8 cellular contexts compared by ENCODE assay signal in genomic region chr6:52390361-52390727, GRCh38. TPM values are rescaled to one million over a fixed set of nuclear protein-coding genes. Genes with fewer than 3 reads are reported as not detected.
A peak's percentile ranks its signal among the peaks of the same experiment; 100 is the strongest.
DNase-seq lines count a peak whose midpoint lies in the region; ATAC-seq and TF ChIP-seq lines count a peak whose summit lies in the region.

No MANE protein-coding gene starts in this region.

- H2AFZ ChIP-seq in Karpas-422 (ENCODE audit: low read length), result no peak overlapping the region

- no peaks in the 10 kb centered on the region for H4K20me1 ChIP-seq in Karpas-422 (ENCODE audit: insufficient read depth, low read depth, low read length)

- H3K4me3 Mint-ChIP-seq in Calu3 (ENCODE audit: low read depth, unreplicated experiment) (peak overlapping the region; percentile 61), natural killer cell (peak overlapping the region; percentile 91)

- in situ Hi-C loops in brain microvascular endothelial cell (cut with HindIII; ENCODE audit: low pct_ligation_motif_present, low sequenced_read_pairs), result loop anchor here (25.0 kb wide), 1 partner anchor 103 kb away; the partner anchor contains the start of gene MCM3

- H3K36me3 ChIP-seq in brain microvascular endothelial cell (replicated peaks) (no peaks in the 10 kb centered on the region), Karpas-422 (ENCODE audit: insufficient read depth, low read length) (no peaks in the 10 kb centered on the region)

- H3K4me3 ChIP-seq in brain microvascular endothelial cell (ENCODE audit: low read depth, low read length), result no peak overlapping the region
- no peak overlapping the region for H3K4me3 ChIP-seq in Karpas-422 (ENCODE audit: low read length)

- DNase-seq in Calu3 (peak; percentile 58), brain microvascular endothelial cell (peak; percentile 49), natural killer cell (peak; percentile 40), Karpas-422 (no peak), T1000 (lab: John Stamatoyannopoulos, UW) (no peak)

- H3K4me1 ChIP-seq in Karpas-422 (ENCODE audit: low read length), result no peaks in the 10 kb centered on the region

- TF ChIP-seq CTCF in Calu3 (IDR thresholded peaks at IDR 0.05; ENCODE audit: unreplicated experiment), result no peak
- no peak for TF ChIP-seq CTCF in brain microvascular endothelial cell (IDR thresholded peaks at IDR 0.05; ENCODE audit: low read depth, low read length, missing control alignments)
- TF ChIP-seq CTCF in natural killer cell (IDR thresholded peaks at IDR 0.05), result no peak

- no peaks in the 10 kb centered on the region for H3K9me2 ChIP-seq in Karpas-422 (replicated peaks; ENCODE audit: insufficient read depth, low read length)

- peaks cover 42% of the 10 kb centered on the region for H3K4me1 Mint-ChIP-seq in Calu3 (ENCODE audit: low read depth, unreplicated experiment)
- peaks cover 42 to 52% of the 10 kb centered on the region in 2 donors for H3K4me1 Mint-ChIP-seq in natural killer cell

- H3K9me3 Mint-ChIP-seq in Calu3 (ENCODE audit: low read depth, unreplicated experiment), result no peaks in the 10 kb centered on the region
- no peaks in the 10 kb centered on the region for H3K9me3 Mint-ChIP-seq in natural killer cell

- intact Hi-C loops in Calu3 (cut with micrococcal nuclease; ENCODE audit: unreplicated experiment) (no loop called here), natural killer cell (cut with micrococcal nuclease) (loop anchor here (2.0 to 10.0 kb wide), 4 partner anchors 30 to 216 kb away; partner anchors contain the start of gene MCM3)

- H3K36me3 Mint-ChIP-seq in Calu3 (ENCODE audit: insufficient read depth, unreplicated experiment), result peaks cover 16% of the 10 kb centered on the region
- H3K36me3 Mint-ChIP-seq in natural killer cell, result no peaks in the 10 kb centered on the region

- no peak overlapping the region for H3K4me2 ChIP-seq in Karpas-422 (ENCODE audit: low read depth, low read length, poor library complexity, severe bottlenecking)

- peak overlapping the region; percentile 6 for H3K27ac ChIP-seq in brain microvascular endothelial cell
- H3K27ac ChIP-seq in Karpas-422 (ENCODE audit: low read length), result no peak overlapping the region

- CTCF ChIA-PET in Calu3 (lab: Charles Lee), result interaction anchor here (0.5 to 2.5 kb wide), 12 partner anchors 9 to 307 kb away, joined by 3 to 12 read pairs (median 4); no protein-coding TSS in a partner anchor

- no peaks in the 10 kb centered on the region for H3K9me3 ChIP-seq in Karpas-422 (ENCODE audit: low read length)

- ATAC-seq in GM19372 (IDR thresholded peaks at IDR 0.05; ENCODE audit: low read depth, unreplicated experiment), result peak; percentile 34
- peak; percentile 45 for ATAC-seq in HG03439 (IDR thresholded peaks at IDR 0.05; ENCODE audit: unreplicated experiment)
- peak; percentile 78 for ATAC-seq in SK-N-SH treated with all-trans-retinoic acid at 6 μM for 48 hours
- peak; percentile 78 to 89 (median 86) for ATAC-seq in natural killer cell

- H3K27ac Mint-ChIP-seq in Calu3 (ENCODE audit: unreplicated experiment) (peak overlapping the region; percentile 93), natural killer cell (peak overlapping the region; percentile 96 to 98)

- H3K27me3 ChIP-seq in brain microvascular endothelial cell (replicated peaks), result no peaks in the 10 kb centered on the region
- no peaks in the 10 kb centered on the region for H3K27me3 ChIP-seq in Karpas-422 (ENCODE audit: low read length)

- no peaks in the 10 kb centered on the region for H3K27me3 Mint-ChIP-seq in Calu3 (ENCODE audit: unreplicated experiment)
- no peaks in the 10 kb centered on the region for H3K27me3 Mint-ChIP-seq in natural killer cell (ENCODE audit: low read depth in 2 of 2)

- H3K9ac ChIP-seq in Karpas-422 (ENCODE audit: low read length), result no peak overlapping the region

- BruUV-seq in Calu3 (replicated peaks; lab: Mats Ljungman, UMichigan), result no TSS peak

- H3K79me2 ChIP-seq in Karpas-422 (ENCODE audit: low read length), result no peaks in the 10 kb centered on the region

TF ChIP-seq in SK-N-SH treated with all-trans-retinoic acid at 6 μM for 48 hours, 23 proteins besides CTCF, POLR2A, EP300 and RAD21:
- TF ChIP-seq ISL1 (CRISPR knock-in tag; IDR thresholded peaks at IDR 0.05), result no peak
- peak; percentile 76 for TF ChIP-seq ZNF8 (CRISPR knock-in tag; IDR thresholded peaks at IDR 0.05)
- TF ChIP-seq ZFP3 (CRISPR knock-in tag; IDR thresholded peaks at IDR 0.05), result no peak

RNA-seq across cellular contexts. Expression of gene PAQR8, which starts 28.4 kb away (rescaled TPM):
- total RNA-seq in Calu3 (2022) (16.1 and 16.3 TPM in 2 replicates), natural killer cell (1 to 10 TPM; 2.4 to 5.0 (median 4.6) TPM)
- total RNA-seq in Karpas-422 (2014; rRNA removed; shearing (Covaris generic); ENCODE audit: low replicate concordance), result 0.29 and 1.2 TPM in 2 replicates

RNA-seq across cellular contexts. Expression of gene EFHC1, which starts 29.8 kb away (rescaled TPM):
- total RNA-seq in Calu3 (2022), result 18.1 and 25.6 TPM in 2 replicates
- total RNA-seq in natural killer cell, result 10 to 100 TPM; 10.7 to 20.9 (median 13.7) TPM
- total RNA-seq in Karpas-422 (2014; rRNA removed; shearing (Covaris generic); ENCODE audit: low replicate concordance), result 22.5 and 44.0 TPM in 2 replicates

Comparison
In these comparisons a context has a peak if more than half of its experiments do, and no peak if none do; other contexts are left out.
1. DNase-seq: peak in Calu3 (single experiment), brain microvascular endothelial cell (single experiment) and natural killer cell (single experiment); none in Karpas-422 (single experiment) and T1000 (single experiment).
2. ATAC-seq: peak in every context shown above with its lines; median percentile 86 in natural killer cell; 78 in SK-N-SH treated with all-trans-retinoic acid at 6 μM for 48 hours; 45 in HG03439; 34 in GM19372.